ENCODE assay signal across 26 cellular contexts in the genomic region with DNA sequence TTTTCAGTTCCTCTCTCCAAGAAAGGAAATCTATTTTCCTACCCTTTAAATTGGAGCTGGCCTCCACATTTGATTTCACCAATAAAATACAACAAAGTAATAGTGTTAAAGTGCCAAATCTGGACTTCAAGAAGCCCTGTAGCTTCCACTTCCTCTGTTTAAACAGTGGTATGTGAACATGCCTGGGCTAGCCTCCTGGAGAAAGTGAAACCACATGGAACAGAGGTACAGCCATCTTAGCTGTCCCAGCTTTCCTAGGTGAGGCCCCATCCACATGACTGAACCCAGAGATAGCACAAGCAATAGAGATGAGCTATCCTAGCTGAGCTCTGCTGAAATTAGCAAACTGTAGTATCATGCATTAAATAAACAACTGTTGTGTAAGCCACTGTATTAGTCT.
DNase-seq lines count a peak whose midpoint lies in the region; ATAC-seq and TF ChIP-seq lines count a peak whose summit lies in the region.
"Had no signal": no experiment of that assay in that cellular context is flagged by ENCODE, and none has a peak within 500 bp of the region (broad histone marks: within the 10 kb centered on the region; RNA-seq: fewer than 3 reads in every experiment).

No MANE protein-coding gene starts in this region.

- peak; percentile 54 for ATAC-seq in HG03108 (IDR thresholded peaks at IDR 0.05; ENCODE audit: unreplicated experiment)
- ATAC-seq in RWPE2 (ENCODE audit: low read depth) = peak; percentile 62; the same call in 1 of the 3 replicates
- ATAC-seq in HG02852 (IDR thresholded peaks at IDR 0.05; ENCODE audit: unreplicated experiment) = no peak
- ATAC-seq: heart right ventricle, upper lobe of right lung, WTC11 had no signal

- DNase-seq in NCI-H146 (lab: John Stamatoyannopoulos, UW) (peak; percentile 36), NCI-H146 treated with DMSO at 0.1 percent for 48 hours (lab: John Stamatoyannopoulos, UW; ENCODE audit: unreplicated experiment) (no peak), RWPE2 (ENCODE audit: low spot score) (no peak), neural crest cell (ENCODE audit: low read depth, low spot score) (no peak), KG1 (lab: John Stamatoyannopoulos, UW) (no peak), NCI-H82 (lab: John Stamatoyannopoulos, UW) (no peak)
- DNase-seq: 8988T, cerebellar nuclear complex, dorsolateral prefrontal cortex, heart right ventricle, IMR-90, NCI-H1417 treated with DMSO at 0.1 percent for 48 hours, nucleus accumbens, OCI-M1, SHP77, substantia nigra, T1000, upper lobe of right lung had no signal

- H3K4me1 ChIP-seq in RWPE2 (ENCODE audit: insufficient read depth, poor library complexity, severe bottlenecking) = no peaks in the 10 kb centered on the region
- H3K4me1 ChIP-seq: ascending aorta, upper lobe of right lung had no signal

- H3K4me3 ChIP-seq in RWPE2 (ENCODE audit: severe bottlenecking) = no peak overlapping the region
- H3K4me3 ChIP-seq: ascending aorta, dorsolateral prefrontal cortex, heart right ventricle, skin epidermis, upper lobe of right lung had no signal

- H3K27me3 Mint-ChIP-seq in neural crest cell (ENCODE audit: low read depth) = no peaks in the 10 kb centered on the region
- H3K27me3 Mint-ChIP-seq: activated naive CD8-positive, alpha-beta T cell; B cell had no signal

- H3K9me3 Mint-ChIP-seq in neural crest cell = no peaks in the 10 kb centered on the region

- no peaks in the 10 kb centered on the region for H3K36me3 Mint-ChIP-seq in neural crest cell (ENCODE audit: low read depth)
- H3K36me3 Mint-ChIP-seq: activated naive CD8-positive, alpha-beta T cell; WTC11 had no signal

- peaks cover 10% of the 10 kb centered on the region for H3K4me1 Mint-ChIP-seq in neural crest cell
- H3K4me1 Mint-ChIP-seq: B cell had no signal

- no peak overlapping the region for H3K4me3 Mint-ChIP-seq in neural crest cell
- H3K4me3 Mint-ChIP-seq: activated naive CD8-positive, alpha-beta T cell; B cell; WTC11 had no signal

- H3K36me3 ChIP-seq in RWPE2 (ENCODE audit: low read depth) = no peaks in the 10 kb centered on the region
- H3K36me3 ChIP-seq: ascending aorta, heart right ventricle, upper lobe of right lung had no signal

- H3K9me3 ChIP-seq in RWPE2 (ENCODE audit: severe bottlenecking) = no peaks in the 10 kb centered on the region
- H3K9me3 ChIP-seq: ascending aorta, heart right ventricle, upper lobe of right lung had no signal

- TF ChIP-seq CTCF in RWPE2 (IDR thresholded peaks at IDR 0.05; ENCODE audit: poor library complexity, severe bottlenecking) = no peak
- TF ChIP-seq CTCF in neural crest cell (conservative IDR thresholded peaks at IDR 0.05) = no peak

- no peak overlapping the region for H3K27ac ChIP-seq in RWPE2 (ENCODE audit: poor library complexity, severe bottlenecking)
- H3K27ac ChIP-seq: ascending aorta, dorsolateral prefrontal cortex, heart right ventricle, HL-60, skin epidermis, upper lobe of right lung had no signal

- peak overlapping the region; percentile 62 for H3K27ac Mint-ChIP-seq in neural crest cell (ENCODE audit: unreplicated experiment)
- H3K27ac Mint-ChIP-seq: activated naive CD8-positive, alpha-beta T cell; B cell; WTC11 had no signal

- no peaks in the 10 kb centered on the region for H3K27me3 ChIP-seq in RWPE2 (ENCODE audit: insufficient read depth, poor library complexity, severe bottlenecking)
- H3K27me3 ChIP-seq: ascending aorta, heart right ventricle, upper lobe of right lung had no signal
